19 cellular contexts compared by ENCODE assay signal in genomic region chr11:80855975-80856524, GRCh38.
DNase-seq lines count a peak whose midpoint lies in the region; ATAC-seq and TF ChIP-seq lines count a peak whose summit lies in the region.
"Had no signal": no experiment of that assay in that cellular context is flagged by ENCODE, and none has a peak within 500 bp of the region (broad histone marks: within the 10 kb centered on the region; RNA-seq: fewer than 3 reads in every experiment).

No MANE protein-coding gene starts in this region.

- H3K9me3 ChIP-seq in upper lobe of right lung (no peaks in the 10 kb centered on the region), psoas muscle (no peaks in the 10 kb centered on the region)
- H3K9me3 ChIP-seq: BLaER1, spleen, vagina had no signal

- TF ChIP-seq CTCF in brain microvascular endothelial cell (IDR thresholded peaks at IDR 0.05; ENCODE audit: low read depth, low read length, missing control alignments), result no peak
- TF ChIP-seq CTCF in upper lobe of right lung (IDR thresholded peaks at IDR 0.05), result no peak
- TF ChIP-seq CTCF in psoas muscle (IDR thresholded peaks at IDR 0.05), result no peak

- no peaks in the 10 kb centered on the region for H3K4me1 ChIP-seq in upper lobe of right lung
- H3K4me1 ChIP-seq in psoas muscle, result no peaks in the 10 kb centered on the region
- H3K4me1 ChIP-seq: BLaER1, spleen, vagina had no signal

- in situ Hi-C loops in brain microvascular endothelial cell (cut with HindIII; ENCODE audit: low pct_ligation_motif_present, low sequenced_read_pairs), result no loop called here

- ATAC-seq in GM18511 (IDR thresholded peaks at IDR 0.05; ENCODE audit: unreplicated experiment) (peak; percentile 79), upper lobe of right lung (no peak), HG02588 (IDR thresholded peaks at IDR 0.05; ENCODE audit: unreplicated experiment) (no peak), psoas muscle (no peak)
- ATAC-seq: left colon; stimulated activated naive CD8-positive, alpha-beta T cell treated with anti-CD3 and anti-CD28 coated beads, Interleukin-15, Interleukin-2, amounts not matched to agents 100 U/mL and 50 U/mL, for 24 hours had no signal

- H3K36me3 ChIP-seq in brain microvascular endothelial cell (replicated peaks) (no peaks in the 10 kb centered on the region), upper lobe of right lung (no peaks in the 10 kb centered on the region), psoas muscle (ENCODE audit: insufficient read depth in 1 of 2, low read depth in 1 of 2) (no peaks in the 10 kb centered on the region)
- H3K36me3 ChIP-seq: BLaER1, spleen, vagina had no signal

- H3K27ac ChIP-seq in brain microvascular endothelial cell (no peak overlapping the region), upper lobe of right lung (no peak overlapping the region), psoas muscle (no peak overlapping the region)
- H3K27ac ChIP-seq: BLaER1, spleen, vagina had no signal

- H3K4me3 ChIP-seq in brain microvascular endothelial cell (ENCODE audit: low read depth, low read length) (no peak overlapping the region), upper lobe of right lung (no peak overlapping the region), psoas muscle (no peak overlapping the region)
- H3K4me3 ChIP-seq: BLaER1, spleen, vagina had no signal

- intact Hi-C loops in upper lobe of right lung (cut with DNase I) (no loop called here), psoas muscle (cut with DNase I) (no loop called here)

- DNase-seq in HS-27A (ENCODE audit: low read depth) (peak; percentile 31), brain microvascular endothelial cell (peak; percentile 38), iris pigment epithelial cell (ENCODE audit: low read depth) (peak; percentile 35), upper lobe of right lung (no peak), MV-4-11 (lab: John Stamatoyannopoulos, UW) (no peak), psoas muscle (no peak)
- DNase-seq: activated naive CD4-positive, alpha-beta T cell treated with anti-CD3 and anti-CD28 coated beads, Interleukin-2, amount 10 ng/mL, durations not matched to agents 7 days and 5 days; caudate nucleus; DMS153; hippocampal formation; left colon; SHP77 treated with DMSO at 0.1 percent for 48 hours; spleen; stimulated activated naive CD8-positive, alpha-beta T cell treated with anti-CD3 and anti-CD28 coated beads, Interleukin-15, Interleukin-2, amounts not matched to agents 100 U/mL and 50 U/mL, for 24 hours; T-helper 2 cell had no signal

- H3K27me3 ChIP-seq in brain microvascular endothelial cell (replicated peaks) (no peaks in the 10 kb centered on the region), upper lobe of right lung (no peaks in the 10 kb centered on the region), psoas muscle (ENCODE audit: insufficient read depth in 3 of 3, low read length in 2 of 3) (no peaks in the 10 kb centered on the region)
- H3K27me3 ChIP-seq: BLaER1, spleen, vagina had no signal

- 64 to 65% (median 64%) methylated on average over 1 of the region's 1 CpG for WGBS in psoas muscle, 3 donors

Comparison
In these comparisons a context has a peak if more than half of its experiments do, and no peak if none do; other contexts are left out.
1. DNase-seq: peak in HS-27A (single experiment), brain microvascular endothelial cell (single experiment) and iris pigment epithelial cell (single experiment); none in upper lobe of right lung (single experiment), MV-4-11 (single experiment) and psoas muscle (0 of 2).